ENCODE assay signal across 26 cellular contexts in genomic region chr3:185583925-185584324, GRCh38. TPM values are rescaled to one million over a fixed set of nuclear protein-coding genes. Genes with fewer than 3 reads are reported as not detected.
DNase-seq lines count a peak whose midpoint lies in the region; ATAC-seq, FAIRE-seq and TF ChIP-seq lines count a peak whose summit lies in the region.
"Had no signal": no experiment of that assay in that cellular context is flagged by ENCODE, and none has a peak within 500 bp of the region (broad histone marks: within the 10 kb centered on the region; RNA-seq: fewer than 3 reads in every experiment).

No MANE protein-coding gene starts in this region.

- no peaks in the 10 kb centered on the region for H4K20me1 ChIP-seq in K562 (replicated peaks; ENCODE audit: control insufficient read depth, insufficient read depth, low read length)

- in situ Hi-C loops in K562 (cut with MboI): no loop called here

- TF ChIP-seq CTCF in K562 (IDR thresholded peaks at IDR 0.05 in 2 of 3, conservative IDR thresholded peaks at IDR 0.05 in 1 of 3; ENCODE audit: insufficient read depth in 2 of 3, low read depth in 1 of 3, low read length in 3 of 3): no peak
- no peak for TF ChIP-seq CTCF in adrenal gland (IDR thresholded peaks at IDR 0.05)

- H3K27ac Mint-ChIP-seq in immature natural killer cell: peak overlapping the region in 5 of 6 donors; percentile 40 to 93 (median 76)
- H3K27ac Mint-ChIP-seq: activated CD8-positive, alpha-beta T cell treated with anti-CD3 and anti-CD28 coated beads for 36 hours had no signal

- ATAC-seq in K562 (no peak), HG02938 (IDR thresholded peaks at IDR 0.05; ENCODE audit: unreplicated experiment) (no peak)
- ATAC-seq: activated CD8-positive, alpha-beta T cell treated with anti-CD3 and anti-CD28 coated beads for 36 hours; heart right ventricle; lower lobe of right lung had no signal

- no peaks in the 10 kb centered on the region for H3K36me3 Mint-ChIP-seq in immature natural killer cell

- H3K9me1 ChIP-seq in K562 (ENCODE audit: control insufficient read depth, insufficient read depth, low read length): no peaks in the 10 kb centered on the region

- H3K79me2 ChIP-seq in K562 (ENCODE audit: control insufficient read depth, insufficient read depth, low read length): peaks cover 19% of the 10 kb centered on the region

- H3K4me3 ChIP-seq in H7 (ENCODE audit: insufficient read depth, low read depth, low read length) (peak overlapping the region; percentile 17; the same call in 1 of the 2 replicates), K562 (no peak overlapping the region), adrenal gland (no peak overlapping the region)
- H3K4me3 ChIP-seq: heart right ventricle, lower lobe of right lung, PC-9, stomach, tibial nerve had no signal

- no peaks in the 10 kb centered on the region for H3K27me3 ChIP-seq in H7 (ENCODE audit: control insufficient read depth, insufficient read depth, low read length)
- no peaks in the 10 kb centered on the region for H3K27me3 ChIP-seq in K562 (ENCODE audit: control insufficient read depth in 2 of 2, insufficient read depth in 2 of 2, low read length in 2 of 2)
- no peaks in the 10 kb centered on the region for H3K27me3 ChIP-seq in adrenal gland
- H3K27me3 ChIP-seq: brain microvascular endothelial cell, stomach, tibial nerve had no signal

- no peak overlapping the region for H2AFZ ChIP-seq in K562 (ENCODE audit: low read depth, low read length)
- H2AFZ ChIP-seq: PC-9 had no signal

- no peak for TF ChIP-seq EP300 in K562 (IDR thresholded peaks at IDR 0.05; ENCODE audit: low read length)

- H3K36me3 ChIP-seq in H7 (replicated peaks; ENCODE audit: control insufficient read depth, insufficient read depth, low read length): no peaks in the 10 kb centered on the region
- 0 out of 3 replicates have a peak, but pooled peaks cover 2% of the 10 kb centered on the region for H3K36me3 ChIP-seq in K562 (ENCODE audit: control insufficient read depth, insufficient read depth, low read length)
- H3K36me3 ChIP-seq in adrenal gland (replicated peaks in 1 of 2): no peaks in the 10 kb centered on the region
- H3K36me3 ChIP-seq: brain microvascular endothelial cell, heart right ventricle, lower lobe of right lung, stomach, tibial nerve had no signal

- H3K4me1 Mint-ChIP-seq in immature natural killer cell: peaks cover 50 to 54% of the 10 kb centered on the region in 2 donors

- FAIRE-seq in K562 (lab: Jason Lieb, UNC): no peak
- FAIRE-seq: kidney had no signal

- peak; percentile 27 for DNase-seq in ELF-1 (ENCODE audit: low read depth, low spot score)
- DNase-seq in H7: no peak
- no peak for DNase-seq in K562 (ENCODE audit: extremely low read depth in 1 of 4, low spot score in 3 of 4)
- no peak for DNase-seq in immature natural killer cell
- no peak for DNase-seq in activated CD4-positive, CD25-positive, alpha-beta regulatory T cell treated with anti-CD3 and anti-CD28 coated beads, Interleukin-2, amount 50 U/mL, for 72 hours
- no peak for DNase-seq in adrenal gland
- DNase-seq: activated CD8-positive, alpha-beta T cell treated with anti-CD3 and anti-CD28 coated beads for 36 hours; activated gamma-delta T cell; brain microvascular endothelial cell; effector CD4-positive, alpha-beta T cell; foreskin fibroblast; GF-D8; heart right ventricle; kidney; lower lobe of right lung; NCI-H1694; NCI-H345; nucleus accumbens; Right ventricle myocardium superior; stimulated activated CD8-positive, alpha-beta memory T cell treated with anti-CD3 and anti-CD28 coated beads, Interleukin-4, amount 100 ng/mL, for 48 hours; stomach; T1000 had no signal

- no peak overlapping the region for H3K9ac ChIP-seq in K562 (ENCODE audit: insufficient read depth in 1 of 2, low read depth in 2 of 2, low read length in 2 of 2)

- no peak overlapping the region for H3K4me2 ChIP-seq in K562 (ENCODE audit: insufficient read depth, low read length)
- H3K4me2 ChIP-seq: PC-9 had no signal

- H3K27ac ChIP-seq in K562 (ENCODE audit: extremely low read depth, low read depth, low read length) (no peak overlapping the region), adrenal gland (no peak overlapping the region)
- H3K27ac ChIP-seq: brain microvascular endothelial cell, heart right ventricle, lower lobe of right lung, PC-9, stomach, tibial nerve had no signal

- CTCF ChIA-PET in K562 (lab: Yijun Ruan, JAX; ENCODE audit: low intra/inter-chr PET ratio): no interaction called here

- H3K27me3 Mint-ChIP-seq in immature natural killer cell (ENCODE audit: low read depth in 3 of 3): peaks cover 10 to 23% (median 12%) of the 10 kb centered on the region in 3 donors
- H3K27me3 Mint-ChIP-seq: activated CD8-positive, alpha-beta T cell treated with anti-CD3 and anti-CD28 coated beads for 36 hours had no signal

- H3K4me3 Mint-ChIP-seq in immature natural killer cell: peak overlapping the region in 1 of 5 donors; percentile 70

- intact Hi-C loops in K562 (cut with micrococcal nuclease): no loop called here
- intact Hi-C loops in adrenal gland (cut with DNase I): no loop called here

- BruUV-seq in K562 (replicated peaks; lab: Mats Ljungman, UMichigan): no TSS peak

- no peaks in the 10 kb centered on the region for H3K9me3 Mint-ChIP-seq in immature natural killer cell
- H3K9me3 Mint-ChIP-seq: activated CD8-positive, alpha-beta T cell treated with anti-CD3 and anti-CD28 coated beads for 36 hours had no signal

- WGBS in K562 (ENCODE audit: insufficient coverage, low coverage, missing lambda C conversion rate): 61% methylated on average over 6 of the region's 6 CpGs
- WGBS in adrenal gland, 4 donors: 44 to 57% (median 50%) methylated on average over 5 to 6 of the region's 6 CpGs

- no peak for TF ChIP-seq POLR2A in K562 (conservative IDR thresholded peaks at IDR 0.05)
- TF ChIP-seq POLR2A in adrenal gland (IDR thresholded peaks at IDR 0.05): no peak

- POLR2A ChIA-PET in K562 (lab: Yijun Ruan, JAX): interaction anchor here (0.7 to 1.5 kb wide), 2 partner anchors 13 to 231 kb away, joined by 3 to 5 read pairs; no protein-coding TSS in a partner anchor

- H3K4me1 ChIP-seq in K562 (replicated peaks in 1 of 2; ENCODE audit: control insufficient read depth in 2 of 2, insufficient read depth in 2 of 2, low read length in 2 of 2) (peaks cover 8 to 12% of the 10 kb centered on the region in 2 experiments; a peak in 3 of 5 replicates), adrenal gland (replicated peaks in 1 of 2) (peaks cover 6 to 26% of the 10 kb centered on the region in 2 donors)

- no peaks in the 10 kb centered on the region for H3K9me3 ChIP-seq in K562 (replicated peaks; ENCODE audit: control insufficient read depth, insufficient read depth, low read depth, low read length)
- no peaks in the 10 kb centered on the region for H3K9me3 ChIP-seq in adrenal gland (replicated peaks in 1 of 3)
- H3K9me3 ChIP-seq: heart right ventricle, lower lobe of right lung, stomach, tibial nerve had no signal

- TF ChIP-seq RAD21 in K562 (CRISPR knock-in tag; conservative IDR thresholded peaks at IDR 0.05 in 1 of 2, IDR thresholded peaks at IDR 0.05 in 1 of 2): no peak

TF ChIP-seq in K562, 482 proteins besides CTCF, POLR2A, EP300 and RAD21 (continues in another document):
- TF ChIP-seq ZNF239 (CRISPR knock-in tag; IDR thresholded peaks at IDR 0.05): no peak

RNA-seq across cellular contexts. Expression of gene SENP2, which starts 2.2 kb away (rescaled TPM):
- total RNA-seq in H7 (2014; rRNA removed; shearing (Covaris generic)): 23.9 and 38.3 TPM in 2 replicates
- total RNA-seq in K562 (2011; cell fraction: chromatin; rRNA removed; ENCODE audit: low replicate concordance): 18.1 and 65.2 TPM in 2 replicates
- total RNA-seq in K562 (2011; cell fraction: nucleolus; rRNA removed): 9.0 and 9.1 TPM in 2 replicates
- total RNA-seq in K562 (2011; cell fraction: nucleoplasm; rRNA removed): 20.3 and 21.5 TPM in 2 replicates
- 34.9 and 54.4 TPM in 2 replicates for total RNA-seq in K562 (2014; rRNA removed)
- 48.8 and 57.6 TPM in 2 replicates for total RNA-seq in K562 (2014; rRNA removed; fragmentation: Illumina TruSeq; extraction: Trizol)
- total RNA-seq in K562 (2015; rRNA removed; fragmentation: Illumina TruSeq; extraction: Trizol): 58.3 and 67.1 TPM in 2 replicates
- total RNA-seq in K562 (2021): 39.6 and 41.1 TPM in 2 replicates
- 18.0 and 20.8 TPM in 2 replicates for polyA plus RNA-seq in K562 (2011; rRNA removed)
- 4.4 and 8.2 TPM in 2 replicates for polyA plus RNA-seq in K562 (2011; cell fraction: cytosol; rRNA removed)
- polyA plus RNA-seq in K562 (2011; cell fraction: nucleus; rRNA removed): 6.3 and 9.4 TPM in 2 replicates
- 22.2 and 28.9 TPM in 2 replicates for polyA plus RNA-seq in K562 (2012)
- 37.2 and 50.0 TPM in 2 replicates for polyA plus RNA-seq in K562 (2014; fragmentation: Illumina TruSeq; extraction: Trizol)
- polyA plus RNA-seq in K562 (2014; fragmentation: Nextera tagmentation; extraction: Ambion mirVana): 10 to 100 TPM; 11.8 to 17.8 TPM
- polyA plus RNA-seq in K562 (2014; rRNA removed): 31.6 and 33.2 TPM in 2 replicates
- polyA minus RNA-seq in K562 (2011; rRNA and poly(A)+ RNA removed): 29.4 and 33.3 TPM in 2 replicates
- polyA minus RNA-seq in K562 (2011; cell fraction: cytosol; rRNA and poly(A)+ RNA removed): 14.7 and 18.3 TPM in 2 replicates
- polyA minus RNA-seq in K562 (2011; cell fraction: nucleus; rRNA and poly(A)+ RNA removed): 5.7 and 8.9 TPM in 2 replicates
- 10 to 100 TPM; 11.8 to 15.0 (median 13.1) TPM for polyA plus RNA-seq in immature natural killer cell
- 10 to 100 TPM; 18.2 to 44.7 (median 27.2) TPM for total RNA-seq in adrenal gland
- polyA plus RNA-seq in adrenal gland: 10 to 100 TPM in 1 of 3 donors, 1 to 10 TPM in 2; 7.6 to 46.3 (median 9.7) TPM

RNA-seq across cellular contexts. Expression of gene LIPH, which starts 31.5 kb away (rescaled TPM):
- 0.21 TPM in 1 of 2 replicates, not detected in the other for total RNA-seq in H7 (2014; rRNA removed; shearing (Covaris generic))
- 2.5 and 5.5 TPM in 2 replicates for total RNA-seq in K562 (2011; cell fraction: chromatin; rRNA removed; ENCODE audit: low replicate concordance)
- 2.2 and 3.7 TPM in 2 replicates for total RNA-seq in K562 (2011; cell fraction: nucleolus; rRNA removed)
- total RNA-seq in K562 (2011; cell fraction: nucleoplasm; rRNA removed): 3.2 and 3.4 TPM in 2 replicates
- total RNA-seq in K562 (2014; rRNA removed) (0.73 and 1.3 TPM in 2 replicates), K562 (2014; rRNA removed; fragmentation: Illumina TruSeq; extraction: Trizol) (0.86 and 1.3 TPM in 2 replicates), K562 (2015; rRNA removed; fragmentation: Illumina TruSeq; extraction: Trizol) (0.60 and 1.5 TPM in 2 replicates), K562 (2021) (1.3 TPM in 2 replicates), adrenal gland (1 to 10 TPM in 3 of 8 donors, under 1 TPM in 4, not detected in 1; 0.32 to 2.9 (median 0.90) TPM)
- polyA plus RNA-seq in K562 (2011; rRNA removed) (1.4 and 1.7 TPM in 2 replicates), K562 (2014; fragmentation: Illumina TruSeq; extraction: Trizol) (1.2 and 1.3 TPM in 2 replicates), K562 (2014; fragmentation: Nextera tagmentation; extraction: Ambion mirVana) (1 to 10 TPM in 1 of 2 experiments, under 1 TPM in 1; 0.80 to 1.8 TPM), K562 (2014; rRNA removed) (0.46 and 1.2 TPM in 2 replicates), immature natural killer cell (under 1 TPM; 0.38 to 0.97 (median 0.45) TPM), adrenal gland (1 to 10 TPM in 1 of 3 donors, under 1 TPM in 2; 0.07 to 1.0 (median 0.40) TPM)
- polyA plus RNA-seq in K562 (2011; cell fraction: cytosol; rRNA removed): 0.63 and 0.71 TPM in 2 replicates
- polyA plus RNA-seq in K562 (2011; cell fraction: nucleus; rRNA removed): 0.49 and 0.51 TPM in 2 replicates
- 0.70 and 1.6 TPM in 2 replicates for polyA plus RNA-seq in K562 (2012)
- polyA minus RNA-seq in K562 (2011; rRNA and poly(A)+ RNA removed): 1.4 and 2.4 TPM in 2 replicates
- 0.95 and 5.0 TPM in 2 replicates for polyA minus RNA-seq in K562 (2011; cell fraction: cytosol; rRNA and poly(A)+ RNA removed)
- 0.27 and 0.44 TPM in 2 replicates for polyA minus RNA-seq in K562 (2011; cell fraction: nucleus; rRNA and poly(A)+ RNA removed)
- total RNA-seq: activated CD8-positive, alpha-beta T cell treated with anti-CD3 and anti-CD28 coated beads for 36 hours; LHCN-M2 had no signal
- polyA plus RNA-seq: heart right ventricle had no signal
